ENCODE assay signal across 10 cellular contexts in the genomic region with DNA sequence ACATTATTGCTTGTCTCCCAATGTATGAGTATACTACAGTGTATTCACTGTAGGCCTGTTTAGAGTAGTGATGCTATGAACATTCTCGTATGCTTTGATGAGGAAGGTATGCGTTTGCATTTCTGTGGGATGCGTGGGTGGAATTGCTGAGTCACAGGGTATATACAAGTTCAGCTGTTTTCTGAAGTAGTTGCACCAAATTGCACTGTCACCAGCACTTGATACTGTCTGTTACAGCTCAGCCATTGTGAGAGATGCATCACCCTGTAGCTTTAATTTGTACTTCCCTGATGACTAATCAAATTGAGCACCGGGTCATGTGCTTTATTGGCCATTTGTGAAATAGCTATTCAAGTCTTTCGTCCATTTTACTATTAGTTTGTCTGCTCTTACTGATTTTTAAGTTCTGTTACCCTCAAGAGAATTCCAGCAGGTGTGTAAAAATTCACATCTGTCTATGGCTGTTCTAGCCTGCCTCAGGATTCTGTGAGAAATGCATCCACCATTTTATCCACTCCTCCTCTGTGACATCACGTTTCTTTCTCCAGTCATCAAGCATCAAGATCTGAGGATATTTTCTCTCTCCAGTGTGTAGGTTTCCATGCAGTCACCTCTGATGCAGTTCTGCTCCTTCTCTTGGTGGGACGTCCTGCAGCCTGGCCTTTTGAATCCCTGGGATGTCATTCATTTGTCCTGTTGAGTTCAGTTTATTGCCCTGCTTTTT.
A peak's percentile ranks its signal among the peaks of the same experiment; 100 is the strongest.
DNase-seq lines count a peak whose midpoint lies in the region; ATAC-seq and FAIRE-seq lines count a peak whose summit lies in the region.
"Had no signal": no experiment of that assay in that cellular context is flagged by ENCODE, and none has a peak within 500 bp of the region (broad histone marks: within the 10 kb centered on the region; RNA-seq: fewer than 3 reads in every experiment).

No MANE protein-coding gene starts in this region.

- no peak for DNase-seq in HTR-8/SVneo (ENCODE audit: insufficient read length, low spot score)
- peak; percentile 65 to 72 for DNase-seq in activated CD4-positive, alpha-beta T cell treated with anti-CD3 and anti-CD28 coated beads for 4 hours
- DNase-seq in fibroblast of peridontal ligament (ENCODE audit: extremely low read depth), result peak; percentile 69
- peak; percentile 37 to 51 (median 39) for DNase-seq in stimulated activated CD4-positive, alpha-beta T cell treated with anti-CD3 and anti-CD28 coated beads, TNF-alpha, amount 100 ng/mL, for 4 hours (ENCODE audit: low read depth in 3 of 3)
- no peak for DNase-seq in GOT3 (lab: John Stamatoyannopoulos, UW)

- ATAC-seq in HG03097 (IDR thresholded peaks at IDR 0.05; ENCODE audit: low FRiP score, unreplicated experiment) (no peak), HG03045 (IDR thresholded peaks at IDR 0.05; ENCODE audit: unreplicated experiment) (no peak), HG03108 (IDR thresholded peaks at IDR 0.05; ENCODE audit: unreplicated experiment) (no peak)
- ATAC-seq: left colon, WTC11 had no signal

- peak; percentile 72 for FAIRE-seq in HTR-8/SVneo (lab: Jason Lieb, UNC)

Comparison
In these comparisons a context has a peak if more than half of its experiments do, and no peak if none do; other contexts are left out.
1. DNase-seq: peak in activated CD4-positive, alpha-beta T cell treated with anti-CD3 and anti-CD28 coated beads for 4 hours (2 of 2), fibroblast of peridontal ligament (single experiment) and stimulated activated CD4-positive, alpha-beta T cell treated with anti-CD3 and anti-CD28 coated beads, TNF-alpha, amount 100 ng/mL, for 4 hours (3 of 3); none in HTR-8/SVneo (single experiment) and GOT3 (single experiment).